ENCODE assay signal across 1 cellular context in the genomic region with DNA sequence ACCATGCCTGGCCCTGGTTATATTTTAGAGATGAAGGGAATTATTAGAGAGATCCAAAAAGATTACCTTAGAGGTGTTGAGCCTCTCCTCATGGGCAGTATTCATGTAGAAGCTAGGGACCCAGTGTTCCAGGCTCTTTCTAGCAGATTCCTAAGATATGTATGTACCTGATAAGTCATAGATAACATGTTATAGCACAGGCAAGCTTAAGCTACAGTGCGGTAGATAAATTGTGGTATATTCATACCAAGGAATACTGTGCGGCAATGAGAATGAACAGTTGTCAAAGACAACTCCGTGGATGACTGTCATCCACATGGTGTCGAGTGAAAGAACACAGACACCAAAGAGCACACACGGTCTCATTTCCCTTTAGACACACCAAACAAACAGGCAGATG.
TF ChIP-seq lines count a peak whose summit lies in the region.

No MANE protein-coding gene starts in this region.

TF ChIP-seq in A549, 52 proteins besides CTCF, POLR2A, EP300 and RAD21 (continued from another document):
- TF ChIP-seq REST (IDR thresholded peaks at IDR 0.05) = no peak
- no peak for TF ChIP-seq HEYL (CRISPR knock-in tag; IDR thresholded peaks at IDR 0.05)
- TF ChIP-seq CBX8 (IDR thresholded peaks at IDR 0.05) = no peak
